ENCODE assay signal across 21 cellular contexts in the genomic region with DNA sequence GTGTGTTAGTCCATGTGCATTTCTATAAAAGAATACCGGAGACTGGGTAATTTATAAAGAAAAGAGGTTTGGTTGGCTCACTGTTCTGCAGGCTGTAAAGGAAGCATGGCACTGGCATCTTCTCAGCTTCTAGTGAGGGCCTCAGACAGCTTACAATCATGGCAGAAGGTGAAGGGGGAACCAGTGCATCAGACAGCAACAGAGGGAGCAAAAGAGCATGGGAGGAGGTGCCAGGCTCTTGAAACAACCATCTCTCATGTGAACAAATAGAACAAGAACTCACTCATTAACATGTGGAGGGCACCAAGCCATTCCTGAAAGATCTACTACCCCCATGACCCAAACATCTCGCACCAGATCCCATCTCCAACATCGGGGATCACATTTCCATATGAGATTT.
"Had no signal": no experiment of that assay in that cellular context is flagged by ENCODE, and none has a peak within 500 bp of the region (broad histone marks: within the 10 kb centered on the region; RNA-seq: fewer than 3 reads in every experiment).

No MANE protein-coding gene starts in this region.

- H3K27me3 Mint-ChIP-seq: progenitor cell of endocrine pancreas had no signal

- ATAC-seq: activated CD4-positive, CD25-positive, alpha-beta regulatory T cell treated with anti-CD3 and anti-CD28 coated beads, Interleukin-2, amount 50 U/mL, for 24 hours; activated CD8-positive, alpha-beta T cell treated with anti-CD3 and anti-CD28 coated beads, Interleukin-2, amount 10 ng/mL, durations not matched to agents 7 days and 5 days; body of pancreas; esophagus mucosa; heart right ventricle; left ventricle myocardium superior; stimulated activated naive CD8-positive, alpha-beta T cell treated with anti-CD3 and anti-CD28 coated beads, Interleukin-15, Interleukin-2, amounts not matched to agents 100 U/mL and 50 U/mL, for 24 hours had no signal

- H3K9me3 Mint-ChIP-seq: activated CD4-positive, alpha-beta T cell treated with anti-CD3 and anti-CD28 coated beads, Interleukin-2, amount 10 ng/mL, durations not matched to agents 7 days and 5 days; activated T-cell treated with anti-CD3 and anti-CD28 coated beads, Interleukin-2, amount 50 U/mL, for 24 hours; activated T-helper 2 cell treated with anti-CD3 and anti-CD28 coated beads, Interferon-gamma antibody, Interleukin-2, Interleukin-4, amounts not matched to agents 10 μg/mL and 5 μg/mL and 100 μg/mL, durations not matched to agents 14 hours and 24 hours and 36 hours; central memory CD8-positive, alpha-beta T cell; immature natural killer cell had no signal

- H3K36me3 Mint-ChIP-seq: immature natural killer cell had no signal

- H3K4me3 ChIP-seq: body of pancreas, coronary artery, heart right ventricle, right atrium auricular region, tibial nerve, uterus had no signal

- DNase-seq: activated CD4-positive, alpha-beta T cell treated with anti-CD3 and anti-CD28 coated beads, Interleukin-2, amount 10 ng/mL, durations not matched to agents 7 days and 5 days; activated CD8-positive, alpha-beta T cell treated with anti-CD3 and anti-CD28 coated beads, Interleukin-2, amount 10 ng/mL, durations not matched to agents 7 days and 5 days; activated naive CD4-positive, alpha-beta T cell treated with Interleukin-2 at 50 U/mL for 16 hours; activated T-cell treated with anti-CD3 and anti-CD28 coated beads, Interleukin-2, amount 50 U/mL, for 24 hours; body of pancreas; heart right ventricle; immature natural killer cell; kidney glomerular epithelial cell; left ventricle myocardium superior; occipital lobe; stimulated activated CD4-positive, alpha-beta T cell treated with anti-CD3 and anti-CD28 coated beads, Interleukin-2, amount 100 ng/mL, for 24 hours; stimulated activated naive CD8-positive, alpha-beta T cell treated with anti-CD3 and anti-CD28 coated beads, Interleukin-15, Interleukin-2, amounts not matched to agents 100 U/mL and 50 U/mL, for 24 hours; uterus had no signal

- H3K27ac Mint-ChIP-seq: activated CD4-positive, alpha-beta T cell treated with anti-CD3 and anti-CD28 coated beads, Interleukin-2, amount 10 ng/mL, durations not matched to agents 7 days and 5 days; activated CD8-positive, alpha-beta T cell treated with anti-CD3 and anti-CD28 coated beads, Interleukin-2, amount 10 ng/mL, durations not matched to agents 7 days and 5 days; activated T-cell treated with anti-CD3 and anti-CD28 coated beads, Interleukin-2, amount 50 U/mL, for 24 hours; activated T-helper 2 cell treated with anti-CD3 and anti-CD28 coated beads, Interferon-gamma antibody, Interleukin-2, Interleukin-4, amounts not matched to agents 10 μg/mL and 5 μg/mL and 100 μg/mL, durations not matched to agents 14 hours and 24 hours and 36 hours; immature natural killer cell; progenitor cell of endocrine pancreas had no signal

- H3K9me3 ChIP-seq: body of pancreas, heart right ventricle, right atrium auricular region, tibial nerve, uterus had no signal

- H3K36me3 ChIP-seq: heart right ventricle, right atrium auricular region, tibial nerve, uterus had no signal

- H3K4me1 ChIP-seq: body of pancreas, heart right ventricle, right atrium auricular region, tibial nerve, uterus had no signal

- H3K4me1 Mint-ChIP-seq: activated CD4-positive, alpha-beta T cell treated with anti-CD3 and anti-CD28 coated beads, Interleukin-2, amount 10 ng/mL, durations not matched to agents 7 days and 5 days; central memory CD8-positive, alpha-beta T cell; immature natural killer cell had no signal

- H3K4me3 Mint-ChIP-seq: activated CD4-positive, alpha-beta T cell treated with anti-CD3 and anti-CD28 coated beads, Interleukin-2, amount 10 ng/mL, durations not matched to agents 7 days and 5 days; activated CD8-positive, alpha-beta T cell treated with anti-CD3 and anti-CD28 coated beads, Interleukin-2, amount 10 ng/mL, durations not matched to agents 7 days and 5 days; activated T-cell treated with anti-CD3 and anti-CD28 coated beads, Interleukin-2, amount 50 U/mL, for 24 hours; central memory CD8-positive, alpha-beta T cell; immature natural killer cell had no signal

- H3K27ac ChIP-seq: body of pancreas, coronary artery, heart right ventricle, right atrium auricular region, tibial nerve, uterus had no signal

- H3K27me3 ChIP-seq: body of pancreas, right atrium auricular region, tibial nerve, uterus had no signal
